10 cellular contexts compared by ENCODE assay signal in genomic region chr9:129964901-129965734, GRCh38.
DNase-seq lines count a peak whose midpoint lies in the region; ATAC-seq, FAIRE-seq and TF ChIP-seq lines count a peak whose summit lies in the region.
"Had no signal": no experiment of that assay in that cellular context is flagged by ENCODE, and none has a peak within 500 bp of the region (broad histone marks: within the 10 kb centered on the region; RNA-seq: fewer than 3 reads in every experiment).

No MANE protein-coding gene starts in this region.

- H3K27ac Mint-ChIP-seq in CD14-positive monocyte = peak overlapping the region; percentile 19 to 98 (median 71)

- H3K4me3 Mint-ChIP-seq in CD14-positive monocyte = no peak overlapping the region

- H3K4me1 Mint-ChIP-seq in CD14-positive monocyte = peaks cover 70% of the 10 kb centered on the region

- intact Hi-C loops in CD14-positive monocyte (cut with micrococcal nuclease) (loop anchor here (5.0 to 10.0 kb wide), 2 partner anchors 32 to 80 kb away; partner anchors contain the start of gene FNBP1 (in 1 of the 2)), ovary (cut with DNase I) (no loop called here), pancreas (cut with DNase I) (no loop called here)

- H3K4me1 ChIP-seq in ovary (ENCODE audit: insufficient read depth) (peaks cover 7% of the 10 kb centered on the region), pancreas (peaks cover 7 to 21% (median 10%) of the 10 kb centered on the region in 3 donors)

- no peak for TF ChIP-seq CTCF in CD14-positive monocyte (IDR thresholded peaks at IDR 0.05)
- TF ChIP-seq CTCF in ovary (IDR thresholded peaks at IDR 0.05) = no peak
- no peak for TF ChIP-seq CTCF in pancreas (IDR thresholded peaks at IDR 0.05)

- peak overlapping the region; percentile 98 for H3K9ac ChIP-seq in SK-N-MC (ENCODE audit: insufficient read length)

- TF ChIP-seq POLR2A in ovary (IDR thresholded peaks at IDR 0.05) = no peak

- FAIRE-seq in pancreas (lab: Jason Lieb, UNC) = no peak
- FAIRE-seq: GM19239 had no signal

- no peaks in the 10 kb centered on the region for H3K27me3 Mint-ChIP-seq in CD14-positive monocyte (ENCODE audit: low read depth in 3 of 3)

- H3K36me3 Mint-ChIP-seq in CD14-positive monocyte = peaks cover 31 to 49% of the 10 kb centered on the region in 2 donors

- ATAC-seq in pancreas (no peak), GM19455 (IDR thresholded peaks at IDR 0.05; ENCODE audit: unreplicated experiment) (no peak)
- no peak for ATAC-seq in activated CD4-positive, CD25-positive, alpha-beta regulatory T cell treated with anti-CD3 and anti-CD28 coated beads, Interleukin-2, amount 50 U/mL, for 24 hours

- H3K4me3 ChIP-seq in SK-N-MC (peak overlapping the region; percentile 75), ovary (no peak overlapping the region), pancreas (no peak overlapping the region)

- H3K36me3 ChIP-seq in SK-N-MC (ENCODE audit: insufficient read depth, low read length) (peaks cover 13% of the 10 kb centered on the region; the same call in 1 of the 2 replicates), ovary (no peaks in the 10 kb centered on the region), pancreas (no peaks in the 10 kb centered on the region)

- WGBS in ovary, 3 donors = 33 to 49% (median 36%) methylated on average over 21 of the region's 21 CpGs
- WGBS in pancreas, 2 donors = 85 to 86% methylated on average over 21 of the region's 21 CpGs

- no peaks in the 10 kb centered on the region for H3K9me3 ChIP-seq in SK-N-MC (ENCODE audit: low read depth, low read length)
- no peaks in the 10 kb centered on the region for H3K9me3 ChIP-seq in ovary
- H3K9me3 ChIP-seq in pancreas = no peaks in the 10 kb centered on the region

- peak overlapping the region; percentile 100 for H3K27ac ChIP-seq in SK-N-MC
- peak overlapping the region; percentile 42 to 76 for H3K27ac ChIP-seq in ovary
- no peak overlapping the region for H3K27ac ChIP-seq in pancreas

- no peaks in the 10 kb centered on the region for H3K27me3 ChIP-seq in ovary
- no peaks in the 10 kb centered on the region for H3K27me3 ChIP-seq in pancreas

- peaks cover 0 to 5% (median 0%) of the 10 kb centered on the region in 7 donors for H3K9me3 Mint-ChIP-seq in CD14-positive monocyte

- DNase-seq in CD14-positive monocyte (ENCODE audit: low spot score) (no peak), SK-N-MC (ENCODE audit: low read depth, low spot score) (peak; percentile 91), fibroblast of gingiva (ENCODE audit: low read depth) (peak; percentile 87), ovary (peak; percentile 55 to 68 (median 61)), pancreas (no peak), NCI-H2029 treated with DMSO at 0.1 percent for 48 hours (lab: John Stamatoyannopoulos, UW) (no peak)
- DNase-seq: mammary epithelial cell had no signal

- no peak for TF ChIP-seq EP300 in ovary (IDR thresholded peaks at IDR 0.05)

Comparison
In these comparisons a context has a peak if more than half of its experiments do, and no peak if none do; other contexts are left out.
1. DNase-seq: peak in SK-N-MC (single experiment), fibroblast of gingiva (single experiment) and ovary (5 of 5); none in CD14-positive monocyte (single experiment), pancreas (0 of 6) and NCI-H2029 treated with DMSO at 0.1 percent for 48 hours (single experiment).
2. H3K27ac ChIP-seq: peak in SK-N-MC (single experiment) and ovary (2 of 2); none in pancreas (0 of 4).
3. intact Hi-C loops: an anchor here in CD14-positive monocyte (5.0 to 10.0 kb wide); none called in ovary and pancreas.